Comparison of ENCODE assay signal across 21 cellular contexts in genomic region chr1:171290611-171291010, GRCh38. TPM values are rescaled to one million over a fixed set of nuclear protein-coding genes. Genes with fewer than 3 reads are reported as not detected.
DNase-seq lines count a peak whose midpoint lies in the region; ATAC-seq, FAIRE-seq and TF ChIP-seq lines count a peak whose summit lies in the region.
"Had no signal": no experiment of that assay in that cellular context is flagged by ENCODE, and none has a peak within 500 bp of the region (broad histone marks: within the 10 kb centered on the region; RNA-seq: fewer than 3 reads in every experiment).

No MANE protein-coding gene starts in this region.

- H3K27ac ChIP-seq in SJCRH30: 0 out of 2 replicates have a peak overlapping the region, but pooled peaks have one; percentile 16
- no peak overlapping the region for H3K27ac ChIP-seq in esophagus muscularis mucosa (replicated peaks in 1 of 4)
- H3K27ac ChIP-seq: BLaER1 treated with 17β-estradiol and CSF1 and Interleukin-3, amounts not matched to agents 10 nM and 100 nM; GM23248 had no signal

- no peaks in the 10 kb centered on the region for H3K9me3 ChIP-seq in SJCRH30 (replicated peaks)
- H3K9me3 ChIP-seq in esophagus muscularis mucosa: no peaks in the 10 kb centered on the region

- TF ChIP-seq CTCF in D721Med (IDR thresholded peaks at IDR 0.05; ENCODE audit: insufficient read depth, missing control alignments): no peak
- TF ChIP-seq CTCF in esophagus muscularis mucosa (IDR thresholded peaks at IDR 0.05): no peak
- TF ChIP-seq CTCF in nephron (IDR thresholded peaks at IDR 0.05; ENCODE audit: unreplicated experiment in 3 of 3): no peak

- 82% methylated on average over 2 of the region's 2 CpGs for WGBS in esophagus muscularis mucosa

- peaks cover 14% of the 10 kb centered on the region for H3K4me1 Mint-ChIP-seq in nephron
- no peaks in the 10 kb centered on the region for H3K4me1 Mint-ChIP-seq in stimulated activated effector memory CD8-positive, alpha-beta T cell treated with anti-CD3 and anti-CD28 coated beads, Interleukin-12 subunit alpha, Interleukin-12 subunit beta, amount 100 ng/mL, for 72 hours

- H3K27me3 ChIP-seq in SJCRH30 (no peaks in the 10 kb centered on the region), esophagus muscularis mucosa (no peaks in the 10 kb centered on the region)
- H3K27me3 ChIP-seq: BLaER1 treated with 17β-estradiol and CSF1 and Interleukin-3, amounts not matched to agents 10 nM and 100 nM had no signal

- no peak for ATAC-seq in stimulated activated effector memory CD8-positive, alpha-beta T cell treated with anti-CD3 and anti-CD28 coated beads, Interleukin-12 subunit alpha, Interleukin-12 subunit beta, amount 100 ng/mL, for 72 hours
- ATAC-seq: CD8-positive, alpha-beta T cell had no signal

- H3K36me3 ChIP-seq in SJCRH30 (no peaks in the 10 kb centered on the region), esophagus muscularis mucosa (no peaks in the 10 kb centered on the region)
- H3K36me3 ChIP-seq: BLaER1 treated with 17β-estradiol and CSF1 and Interleukin-3, amounts not matched to agents 10 nM and 100 nM had no signal

- H3K27me3 Mint-ChIP-seq in nephron (ENCODE audit: low read depth): no peaks in the 10 kb centered on the region

- peak overlapping the region; percentile 47 to 65 (median 54) for H3K27ac Mint-ChIP-seq in nephron
- no peak overlapping the region for H3K27ac Mint-ChIP-seq in stimulated activated effector memory CD8-positive, alpha-beta T cell treated with anti-CD3 and anti-CD28 coated beads, Interleukin-12 subunit alpha, Interleukin-12 subunit beta, amount 100 ng/mL, for 72 hours
- H3K27ac Mint-ChIP-seq: B cell; CD8-positive, alpha-beta T cell had no signal

- no peak for TF ChIP-seq POLR2A in esophagus muscularis mucosa (IDR thresholded peaks at IDR 0.05; ENCODE audit: low read depth)

- TF ChIP-seq EP300 in esophagus muscularis mucosa (IDR thresholded peaks at IDR 0.05): no peak

- H3K4me3 Mint-ChIP-seq in nephron: no peak overlapping the region
- H3K4me3 Mint-ChIP-seq in stimulated activated effector memory CD8-positive, alpha-beta T cell treated with anti-CD3 and anti-CD28 coated beads, Interleukin-12 subunit alpha, Interleukin-12 subunit beta, amount 100 ng/mL, for 72 hours: no peak overlapping the region
- H3K4me3 Mint-ChIP-seq: B cell; CD8-positive, alpha-beta T cell had no signal

- H3K36me3 Mint-ChIP-seq in nephron (ENCODE audit: low read depth): no peaks in the 10 kb centered on the region
- no peaks in the 10 kb centered on the region for H3K36me3 Mint-ChIP-seq in stimulated activated effector memory CD8-positive, alpha-beta T cell treated with anti-CD3 and anti-CD28 coated beads, Interleukin-12 subunit alpha, Interleukin-12 subunit beta, amount 100 ng/mL, for 72 hours
- H3K36me3 Mint-ChIP-seq: CD8-positive, alpha-beta T cell had no signal

- H3K4me1 ChIP-seq in SJCRH30 (peaks cover 10% of the 10 kb centered on the region), esophagus muscularis mucosa (no peaks in the 10 kb centered on the region)

- DNase-seq in D721Med (ENCODE audit: insufficient read length, low spot score) (peak; percentile 38), SJCRH30 (peak; percentile 5 to 61), esophagus muscularis mucosa (ENCODE audit: extremely low spot score) (peak; percentile 19), SW 1271 (lab: John Stamatoyannopoulos, UW) (no peak), AG08395 (ENCODE audit: low spot score) (no peak), NOMO-1 treated with dmso at 0.1 percent for 144 hours (lab: John Stamatoyannopoulos, UW; ENCODE audit: unreplicated experiment) (no peak)
- DNase-seq in stimulated activated effector memory CD8-positive, alpha-beta T cell treated with anti-CD3 and anti-CD28 coated beads, Interleukin-12 subunit alpha, Interleukin-12 subunit beta, amount 100 ng/mL, for 72 hours (ENCODE audit: low spot score in 2 of 2): no peak
- DNase-seq: 8988T; Calu3; CD8-positive, alpha-beta T cell; GM23248; HCEC 1CT had no signal

- no peaks in the 10 kb centered on the region for H3K9me3 Mint-ChIP-seq in nephron
- no peaks in the 10 kb centered on the region for H3K9me3 Mint-ChIP-seq in stimulated activated effector memory CD8-positive, alpha-beta T cell treated with anti-CD3 and anti-CD28 coated beads, Interleukin-12 subunit alpha, Interleukin-12 subunit beta, amount 100 ng/mL, for 72 hours
- H3K9me3 Mint-ChIP-seq: CD8-positive, alpha-beta T cell had no signal

- intact Hi-C loops in esophagus muscularis mucosa (cut with DNase I): no loop called here

- no peak overlapping the region for H3K4me3 ChIP-seq in SJCRH30
- no peak overlapping the region for H3K4me3 ChIP-seq in esophagus muscularis mucosa
- H3K4me3 ChIP-seq: BLaER1 treated with 17β-estradiol and CSF1 and Interleukin-3, amounts not matched to agents 10 nM and 100 nM; GM23248 had no signal

- peak; percentile 98 for FAIRE-seq in D721Med (lab: Jason Lieb, UNC)
- FAIRE-seq: G401.6, GM12891, GM19239, H54 had no signal

RNA-seq across cellular contexts. Expression of gene FMO4, which starts 23.4 kb away (rescaled TPM):
- 0.87 and 1.4 TPM in 2 replicates for total RNA-seq in SJCRH30 (2014; rRNA removed; shearing (Covaris generic))
- 1 to 10 TPM; 1.2 to 3.2 (median 1.7) TPM for total RNA-seq in esophagus muscularis mucosa
- total RNA-seq: HT-29 had no signal

RNA-seq across cellular contexts. Expression of gene FMO1, which starts 42.3 kb away (rescaled TPM):
- not detected in 2 replicates for total RNA-seq in SJCRH30 (2014; rRNA removed; shearing (Covaris generic))
- total RNA-seq in esophagus muscularis mucosa: under 1 TPM in 1 of 4 donors, not detected in 3; 0.34 TPM
- total RNA-seq: A673; B cell; Calu3; CD8-positive, alpha-beta T cell; GM23248; HT-29 had no signal

Comparison
In these comparisons a context has a peak if more than half of its experiments do, and no peak if none do; other contexts are left out.
1. DNase-seq: peak in D721Med (single experiment), SJCRH30 (2 of 2) and esophagus muscularis mucosa (single experiment); none in SW 1271 (0 of 2), stimulated activated effector memory CD8-positive, alpha-beta T cell treated with anti-CD3 and anti-CD28 coated beads, Interleukin-12 subunit alpha, Interleukin-12 subunit beta, amount 100 ng/mL, for 72 hours (0 of 2), AG08395 (single experiment) and NOMO-1 treated with dmso at 0.1 percent for 144 hours (single experiment).